11 cellular contexts compared by ENCODE assay signal in the genomic region with DNA sequence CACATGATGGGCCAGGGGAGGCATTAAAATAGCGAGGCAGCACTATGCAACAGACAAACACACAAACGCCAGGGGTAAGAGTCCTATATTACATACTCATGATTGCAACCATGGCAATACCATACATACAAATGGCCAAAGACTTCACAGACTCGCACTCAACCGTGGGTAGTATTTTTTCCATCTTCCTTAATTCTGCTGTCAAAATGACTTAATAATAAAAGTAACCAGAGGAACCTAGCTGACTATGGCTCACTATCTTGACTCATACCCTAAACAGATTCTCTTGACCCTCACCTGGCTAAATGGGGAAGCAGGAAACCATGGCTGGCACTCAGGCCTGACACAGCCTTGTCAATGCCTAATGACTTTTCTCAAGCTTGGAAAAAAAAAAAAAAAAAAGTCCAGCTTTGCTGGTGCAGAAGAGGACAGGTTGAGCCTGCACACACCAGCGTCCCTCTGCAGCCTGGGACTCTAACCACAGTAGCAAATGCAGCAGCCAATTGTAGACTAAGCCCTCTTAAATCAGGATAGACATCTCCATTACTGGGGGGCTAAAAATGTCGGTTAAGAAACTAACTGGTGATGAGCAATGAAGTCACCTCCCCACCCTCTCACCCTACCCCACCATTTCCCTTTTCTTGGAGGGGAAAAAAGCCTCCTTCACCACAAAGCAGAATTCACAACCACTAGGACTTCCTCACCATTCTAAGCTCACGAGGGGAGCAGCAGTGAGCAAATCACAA. TPM values are rescaled to one million over a fixed set of nuclear protein-coding genes. Genes with fewer than 3 reads are reported as not detected.
DNase-seq lines count a peak whose midpoint lies in the region; ATAC-seq, FAIRE-seq and TF ChIP-seq lines count a peak whose summit lies in the region.
"Had no signal": no experiment of that assay in that cellular context is flagged by ENCODE, and none has a peak within 500 bp of the region (broad histone marks: within the 10 kb centered on the region; RNA-seq: fewer than 3 reads in every experiment).

No MANE protein-coding gene starts in this region.

- H3K36me3 ChIP-seq in lower lobe of right lung (no peaks in the 10 kb centered on the region), MM.1S (replicated peaks; ENCODE audit: insufficient read depth, low read length) (no peaks in the 10 kb centered on the region)

- peak; percentile 55 for ATAC-seq in CD4-positive, alpha-beta T cell (ENCODE audit: poor library complexity)
- ATAC-seq in GM21515 (IDR thresholded peaks at IDR 0.05; ENCODE audit: unreplicated experiment) (peak; percentile 28), lower lobe of right lung (peak; percentile 15 to 45), GM19328 (IDR thresholded peaks at IDR 0.05; ENCODE audit: unreplicated experiment) (no peak), HG03469 (IDR thresholded peaks at IDR 0.05; ENCODE audit: unreplicated experiment) (no peak)
- ATAC-seq: HCT116 had no signal

- CTCF ChIA-PET in CD4-positive, alpha-beta T cell (lab: Charles Lee), result interaction anchor here (0.9 kb wide), 1 partner anchor 44 kb away, joined by 3 read pairs; no protein-coding TSS in a partner anchor

- H3K9me3 ChIP-seq in CD4-positive, alpha-beta T cell (ENCODE audit: control insufficient read depth, low read length), result no peaks in the 10 kb centered on the region
- no peaks in the 10 kb centered on the region for H3K9me3 ChIP-seq in lower lobe of right lung
- H3K9me3 ChIP-seq in MM.1S (replicated peaks; ENCODE audit: insufficient read depth, low read length), result no peaks in the 10 kb centered on the region

- no peak overlapping the region for H3K27ac ChIP-seq in CD4-positive, alpha-beta T cell (ENCODE audit: low read depth, low read length)
- H3K27ac ChIP-seq in lower lobe of right lung (no peak overlapping the region), MM.1S (ENCODE audit: low read length) (no peak overlapping the region)

- peaks cover 2% of the 10 kb centered on the region for H3K36me3 Mint-ChIP-seq in CD4-positive, alpha-beta T cell (ENCODE audit: low read depth)

- H3F3A ChIP-seq in MM.1S (ENCODE audit: insufficient read depth, low read length), result no peaks in the 10 kb centered on the region

- H3K4me3 ChIP-seq in lower lobe of right lung (no peak overlapping the region), MM.1S (ENCODE audit: low read length) (no peak overlapping the region)

- no peak overlapping the region for H2AFZ ChIP-seq in MM.1S (ENCODE audit: low read length)

- no peaks in the 10 kb centered on the region for H3K9me2 ChIP-seq in MM.1S (replicated peaks; ENCODE audit: insufficient read depth, low read length)

- H3K4me2 ChIP-seq in MM.1S (ENCODE audit: low read depth, low read length), result no peak overlapping the region

- POLR2A ChIA-PET in CD4-positive, alpha-beta T cell (lab: Charles Lee), result interaction anchor here (0.6 to 1.2 kb wide), 2 partner anchors 23 to 274 kb away, joined by 3 read pairs; no protein-coding TSS in a partner anchor

- H3K27me3 ChIP-seq in CD4-positive, alpha-beta T cell (ENCODE audit: control insufficient read depth, insufficient read depth, low read length), result no peaks in the 10 kb centered on the region
- no peaks in the 10 kb centered on the region for H3K27me3 ChIP-seq in lower lobe of right lung (ENCODE audit: low read depth)
- no peaks in the 10 kb centered on the region for H3K27me3 ChIP-seq in MM.1S (replicated peaks; ENCODE audit: insufficient read depth, low read length)

- intact Hi-C loops in CD4-positive, alpha-beta T cell (cut with DNase I, micrococcal nuclease), result no loop called here
- intact Hi-C loops in lower lobe of right lung (cut with DNase I), result no loop called here

- peaks cover 93% of the 10 kb centered on the region for H3K4me1 Mint-ChIP-seq in CD4-positive, alpha-beta T cell (ENCODE audit: low read depth)

- TF ChIP-seq CTCF in CD4-positive, alpha-beta T cell (IDR thresholded peaks at IDR 0.05), result no peak
- no peak for TF ChIP-seq CTCF in lower lobe of right lung (IDR thresholded peaks at IDR 0.05)
- no peak for TF ChIP-seq CTCF in MM.1S (IDR thresholded peaks at IDR 0.05; ENCODE audit: low read length)

- no peak for FAIRE-seq in HTR-8/SVneo (lab: Jason Lieb, UNC)
- FAIRE-seq: G401.6 had no signal

- no peak overlapping the region for H3K9ac ChIP-seq in MM.1S (ENCODE audit: low read length)

- H4K20me1 ChIP-seq in MM.1S (ENCODE audit: insufficient read depth, low read length), result peaks cover 80% of the 10 kb centered on the region

- H3K4me1 ChIP-seq in lower lobe of right lung, result peaks cover 91% of the 10 kb centered on the region
- peaks cover 7% of the 10 kb centered on the region for H3K4me1 ChIP-seq in MM.1S (ENCODE audit: low read length)

- no peaks in the 10 kb centered on the region for H3K9me3 Mint-ChIP-seq in CD4-positive, alpha-beta T cell

- peaks cover 98% of the 10 kb centered on the region for H3K79me2 ChIP-seq in MM.1S (ENCODE audit: low read length)

- peak overlapping the region; percentile 23 for H3K4me3 Mint-ChIP-seq in CD4-positive, alpha-beta T cell

- peak overlapping the region; percentile 52 for H3K27ac Mint-ChIP-seq in CD4-positive, alpha-beta T cell

- no peak for DNase-seq in CD4-positive, alpha-beta T cell
- DNase-seq in SKM-1 (lab: John Stamatoyannopoulos, UW; ENCODE audit: unreplicated experiment) (peak; percentile 70), lower lobe of right lung (no peak), MM.1S (no peak), HTR-8/SVneo (ENCODE audit: insufficient read length, low spot score) (no peak)
- DNase-seq: foreskin fibroblast had no signal

- no peaks in the 10 kb centered on the region for H3K27me3 Mint-ChIP-seq in CD4-positive, alpha-beta T cell

RNA-seq across cellular contexts. Expression of a gene that starts 23.1 kb away (rescaled TPM):
- 10 to 100 TPM; 57.5 to 59.5 TPM for total RNA-seq in CD4-positive, alpha-beta T cell
- total RNA-seq in lower lobe of right lung, result 42.9 TPM

RNA-seq across cellular contexts. Expression of a gene that starts 26.0 kb away (rescaled TPM):
- total RNA-seq in CD4-positive, alpha-beta T cell, result 100 to 1,000 TPM; 163 to 170 TPM
- total RNA-seq in lower lobe of right lung, result 97.0 TPM

Comparison
In these comparisons a context has a peak if more than half of its experiments do, and no peak if none do; other contexts are left out.
1. ATAC-seq: peak in CD4-positive, alpha-beta T cell (single experiment), GM21515 (single experiment) and lower lobe of right lung (2 of 2); none in GM19328 (single experiment) and HG03469 (single experiment).